Comparison of ENCODE assay signal across 1 cellular context in the genomic region with DNA sequence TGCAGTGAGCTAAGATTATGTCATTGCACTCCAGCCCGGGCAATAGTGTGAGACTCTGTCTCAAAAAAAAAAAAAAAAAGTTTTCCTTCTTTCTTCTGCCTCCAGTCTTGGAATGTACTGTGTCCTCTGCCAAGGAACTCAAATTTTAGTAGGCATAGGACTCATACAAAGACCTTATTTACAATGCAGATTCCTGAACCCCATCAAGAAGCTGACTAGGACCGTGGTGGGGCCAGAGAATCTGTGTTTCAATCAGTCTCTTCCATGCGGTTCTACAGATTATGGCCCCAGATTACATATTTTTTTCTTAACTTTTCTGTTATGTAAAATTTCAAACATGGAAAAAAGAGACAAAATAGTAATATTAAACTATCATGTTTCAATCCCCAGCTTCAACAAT.
A peak's percentile ranks its signal among the peaks of the same experiment; 100 is the strongest.
TF ChIP-seq lines count a peak whose summit lies in the region.

No MANE protein-coding gene starts in this region.

TF ChIP-seq in K562, 482 proteins besides CTCF, POLR2A, EP300 and RAD21:
- TF ChIP-seq, protein P1, sequence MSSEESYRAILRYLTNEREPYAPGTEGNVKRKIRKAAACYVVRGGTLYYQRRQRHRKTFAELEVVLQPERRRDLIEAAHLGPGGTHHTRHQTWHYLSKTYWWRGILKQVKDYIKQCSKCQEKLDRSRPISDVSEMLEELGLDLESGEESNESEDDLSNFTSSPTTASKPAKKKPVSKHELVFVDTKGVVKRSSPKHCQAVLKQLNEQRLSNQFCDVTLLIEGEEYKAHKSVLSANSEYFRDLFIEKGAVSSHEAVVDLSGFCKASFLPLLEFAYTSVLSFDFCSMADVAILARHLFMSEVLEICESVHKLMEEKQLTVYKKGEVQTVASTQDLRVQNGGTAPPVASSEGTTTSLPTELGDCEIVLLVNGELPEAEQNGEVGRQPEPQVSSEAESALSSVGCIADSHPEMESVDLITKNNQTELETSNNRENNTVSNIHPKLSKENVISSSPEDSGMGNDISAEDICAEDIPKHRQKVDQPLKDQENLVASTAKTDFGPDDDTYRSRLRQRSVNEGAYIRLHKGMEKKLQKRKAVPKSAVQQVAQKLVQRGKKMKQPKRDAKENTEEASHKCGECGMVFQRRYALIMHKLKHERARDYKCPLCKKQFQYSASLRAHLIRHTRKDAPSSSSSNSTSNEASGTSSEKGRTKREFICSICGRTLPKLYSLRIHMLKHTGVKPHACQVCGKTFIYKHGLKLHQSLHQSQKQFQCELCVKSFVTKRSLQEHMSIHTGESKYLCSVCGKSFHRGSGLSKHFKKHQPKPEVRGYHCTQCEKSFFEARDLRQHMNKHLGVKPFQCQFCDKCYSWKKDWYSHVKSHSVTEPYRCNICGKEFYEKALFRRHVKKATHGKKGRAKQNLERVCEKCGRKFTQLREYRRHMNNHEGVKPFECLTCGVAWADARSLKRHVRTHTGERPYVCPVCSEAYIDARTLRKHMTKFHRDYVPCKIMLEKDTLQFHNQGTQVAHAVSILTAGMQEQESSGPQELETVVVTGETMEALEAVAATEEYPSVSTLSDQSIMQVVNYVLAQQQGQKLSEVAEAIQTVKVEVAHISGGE (CRISPR knock-in tag; IDR thresholded peaks at IDR 0.05) = no peak
- TF ChIP-seq CBFA2T3 (IDR thresholded peaks at IDR 0.05) = peak; percentile 5; the same call in 1 of the 2 replicates
